In the genomic region with DNA sequence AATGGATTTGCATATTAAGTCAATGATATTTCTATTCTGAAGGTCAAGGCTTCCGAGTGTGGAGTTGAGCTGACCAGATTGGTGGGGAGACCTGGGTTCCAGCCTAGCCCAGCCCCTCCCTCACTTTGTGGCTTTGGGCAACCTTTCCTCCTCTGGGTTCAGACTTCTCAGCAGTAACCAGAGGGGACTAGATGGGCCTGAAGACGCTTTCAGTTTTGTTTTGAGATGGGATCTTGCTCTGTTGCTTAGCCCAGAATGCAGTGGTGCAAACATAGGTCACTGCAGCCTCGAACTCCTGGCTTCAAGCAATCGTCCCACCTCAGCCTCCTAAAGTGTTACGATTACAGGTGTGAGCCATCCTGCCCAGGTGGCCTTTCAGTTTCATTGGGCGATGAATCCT, we compare ENCODE assay signal across 15 cellular contexts.
DNase-seq lines count a peak whose midpoint lies in the region; ATAC-seq, FAIRE-seq and TF ChIP-seq lines count a peak whose summit lies in the region.
"Had no signal": no experiment of that assay in that cellular context is flagged by ENCODE, and none has a peak within 500 bp of the region (broad histone marks: within the 10 kb centered on the region; RNA-seq: fewer than 3 reads in every experiment).

No MANE protein-coding gene starts in this region.

- TF ChIP-seq CTCF in CD14-positive monocyte (IDR thresholded peaks at IDR 0.05) (no peak), MCF 10A (IDR thresholded peaks at IDR 0.05; ENCODE audit: unreplicated experiment) (no peak)

- no TSS peak for BruUV-seq in MCF 10A (replicated peaks; lab: Mats Ljungman, UMichigan)

- POLR2A ChIA-PET in T-cell (lab: Charles Lee) = no interaction called here
- POLR2A ChIA-PET in MCF 10A (lab: Yijun Ruan, JAX) = no interaction called here

- intact Hi-C loops in CD14-positive monocyte (cut with micrococcal nuclease) = no loop called here
- intact Hi-C loops in MCF 10A (cut with micrococcal nuclease) = no loop called here

- DNase-seq in CD14-positive monocyte (ENCODE audit: low spot score) (peak; percentile 27), GM18507 (ENCODE audit: extremely low spot score, insufficient read length, low read depth) (no peak), mesenteric fat pad (ENCODE audit: low spot score) (peak; percentile 8), T-cell (no peak), MCF 10A (ENCODE audit: unreplicated experiment) (no peak), NCI-H2029 (lab: John Stamatoyannopoulos, UW) (no peak)
- DNase-seq: BE2C, DMS 273 treated with DMSO at 0.1 percent for 48 hours, GOT3, NCI-H187 treated with DMSO at 0.1 percent for 48 hours, NCI-H2171 had no signal

- H3K27me3 Mint-ChIP-seq in CD14-positive monocyte (ENCODE audit: low read depth in 3 of 3) (peaks cover 46 to 57% (median 47%) of the 10 kb centered on the region in 3 donors), T-cell (peaks cover 44 to 59% of the 10 kb centered on the region in 2 donors), MCF 10A (ENCODE audit: insufficient read depth, unreplicated experiment) (peaks cover 50% of the 10 kb centered on the region)

- H3K4me1 Mint-ChIP-seq in CD14-positive monocyte (peaks cover 24% of the 10 kb centered on the region), T-cell (peaks cover 8 to 14% (median 10%) of the 10 kb centered on the region in 3 donors), MCF 10A (ENCODE audit: insufficient read depth, unreplicated experiment) (no peaks in the 10 kb centered on the region)

- peak; percentile 63 for ATAC-seq in HG03432 (IDR thresholded peaks at IDR 0.05; ENCODE audit: unreplicated experiment)
- ATAC-seq in T-cell (replicated peaks in 1 of 4) = no peak
- ATAC-seq: HepG2, SK-N-SH treated with all-trans-retinoic acid at 6 μM for 48 hours had no signal

- CTCF ChIA-PET in T-cell (lab: Charles Lee) = interaction anchor here in 1 of 2 donors (0.6 kb wide), 1 partner anchor 50 kb away, joined by 3 read pairs; no protein-coding TSS in a partner anchor
- CTCF ChIA-PET in MCF 10A (lab: Yijun Ruan, JAX) = interaction anchor here (0.5 to 1.6 kb wide), 4 partner anchors 18 to 466 kb away, joined by 3 to 4 read pairs (median 3); no protein-coding TSS in a partner anchor

- FAIRE-seq in GM18507 (lab: Jason Lieb, UNC) = peak; percentile 64
- FAIRE-seq: HepG2, RCC 7860 had no signal

- peaks cover 0 to 14% (median 11%) of the 10 kb centered on the region in 7 donors for H3K9me3 Mint-ChIP-seq in CD14-positive monocyte
- no peaks in the 10 kb centered on the region for H3K9me3 Mint-ChIP-seq in T-cell
- no peaks in the 10 kb centered on the region for H3K9me3 Mint-ChIP-seq in MCF 10A (ENCODE audit: unreplicated experiment)

- H3K4me3 Mint-ChIP-seq in CD14-positive monocyte = no peak overlapping the region
- no peak overlapping the region for H3K4me3 Mint-ChIP-seq in T-cell
- H3K4me3 Mint-ChIP-seq in MCF 10A (ENCODE audit: unreplicated experiment) = no peak overlapping the region

- H3K36me3 Mint-ChIP-seq in CD14-positive monocyte (peaks cover 2 to 3% of the 10 kb centered on the region in 2 donors), T-cell (no peaks in the 10 kb centered on the region), MCF 10A (ENCODE audit: insufficient read depth, unreplicated experiment) (no peaks in the 10 kb centered on the region)

- H3K27ac Mint-ChIP-seq in CD14-positive monocyte (no peak overlapping the region), T-cell (no peak overlapping the region), MCF 10A (ENCODE audit: low read depth, unreplicated experiment) (no peak overlapping the region)

Comparison
In these comparisons a context has a peak if more than half of its experiments do, and no peak if none do; other contexts are left out.
1. DNase-seq: peak in CD14-positive monocyte (single experiment) and mesenteric fat pad (single experiment); none in GM18507 (single experiment), T-cell (0 of 34), MCF 10A (single experiment) and NCI-H2029 (single experiment).